Comparison of ENCODE assay signal across 9 cellular contexts in genomic region chr7:134991469-134992339, GRCh38. TPM values are rescaled to one million over a fixed set of nuclear protein-coding genes. Genes with fewer than 3 reads are reported as not detected.
DNase-seq lines count a peak whose midpoint lies in the region; ATAC-seq and TF ChIP-seq lines count a peak whose summit lies in the region.
"Had no signal": no experiment of that assay in that cellular context is flagged by ENCODE, and none has a peak within 500 bp of the region (broad histone marks: within the 10 kb centered on the region; RNA-seq: fewer than 3 reads in every experiment).

No MANE protein-coding gene starts in this region.

- no peak overlapping the region; the same call in 1 of the 2 replicates for H3K4me3 Mint-ChIP-seq in HFFc6
- H3K4me3 Mint-ChIP-seq in activated naive CD8-positive, alpha-beta T cell treated with anti-CD3 and anti-CD28 coated beads for 36 hours = no peak overlapping the region
- peak overlapping the region in 1 of 2 donors; percentile 70 for H3K4me3 Mint-ChIP-seq in stimulated activated naive CD8-positive, alpha-beta T cell treated with anti-CD3 and anti-CD28 coated beads, Interleukin-15, amount 100 ng/mL, for 72 hours

- H3K4me1 Mint-ChIP-seq in HFFc6 (ENCODE audit: low read depth) = peaks cover 34% of the 10 kb centered on the region
- peaks cover 70% of the 10 kb centered on the region for H3K4me1 Mint-ChIP-seq in activated naive CD8-positive, alpha-beta T cell treated with anti-CD3 and anti-CD28 coated beads for 36 hours
- peaks cover 78% of the 10 kb centered on the region for H3K4me1 Mint-ChIP-seq in stimulated activated naive CD8-positive, alpha-beta T cell treated with anti-CD3 and anti-CD28 coated beads, Interleukin-15, amount 100 ng/mL, for 72 hours

- peaks cover 22% of the 10 kb centered on the region for H3K36me3 Mint-ChIP-seq in HFFc6 (ENCODE audit: low read depth)
- H3K36me3 Mint-ChIP-seq in activated naive CD8-positive, alpha-beta T cell treated with anti-CD3 and anti-CD28 coated beads for 36 hours = peaks cover 40% of the 10 kb centered on the region

- H3K9me3 Mint-ChIP-seq in HFFc6 = no peaks in the 10 kb centered on the region; the same call in 1 of the 2 replicates
- no peaks in the 10 kb centered on the region for H3K9me3 Mint-ChIP-seq in activated naive CD8-positive, alpha-beta T cell treated with anti-CD3 and anti-CD28 coated beads for 36 hours
- H3K9me3 Mint-ChIP-seq in stimulated activated naive CD8-positive, alpha-beta T cell treated with anti-CD3 and anti-CD28 coated beads, Interleukin-15, amount 100 ng/mL, for 72 hours = no peaks in the 10 kb centered on the region

- no peak for ATAC-seq in stimulated activated naive CD8-positive, alpha-beta T cell treated with anti-CD3 and anti-CD28 coated beads, Interleukin-15, amount 100 ng/mL, for 72 hours
- no peak for ATAC-seq in GM18870 (IDR thresholded peaks at IDR 0.05; ENCODE audit: unreplicated experiment)

- TF ChIP-seq CTCF in HFFc6 (IDR thresholded peaks at IDR 0.05) = no peak

- H3K27ac Mint-ChIP-seq in HFFc6 = peak overlapping the region; percentile 14
- peak overlapping the region; percentile 87 for H3K27ac Mint-ChIP-seq in activated naive CD8-positive, alpha-beta T cell treated with anti-CD3 and anti-CD28 coated beads for 36 hours
- H3K27ac Mint-ChIP-seq in stimulated activated naive CD8-positive, alpha-beta T cell treated with anti-CD3 and anti-CD28 coated beads, Interleukin-15, amount 100 ng/mL, for 72 hours = peak overlapping the region; percentile 37 to 86

- peak; percentile 5 for DNase-seq in HFFc6
- DNase-seq in activated naive CD8-positive, alpha-beta T cell treated with anti-CD3 and anti-CD28 coated beads for 36 hours = no peak
- DNase-seq in left kidney (ENCODE audit: low read depth, low spot score) = peak; percentile 31
- no peak for DNase-seq in stimulated activated naive CD8-positive, alpha-beta T cell treated with anti-CD3 and anti-CD28 coated beads, Interleukin-15, amount 100 ng/mL, for 72 hours
- DNase-seq in NCI-H748 treated with DMSO at 0.1 percent for 48 hours (lab: John Stamatoyannopoulos, UW) = no peak
- no peak for DNase-seq in activated CD4-positive, alpha-beta T cell treated with anti-CD3 and anti-CD28 coated beads, Interleukin-2, amount 50 U/mL, for 4 hours
- DNase-seq: NCI-H524; stimulated activated CD8-positive, alpha-beta memory T cell treated with anti-CD3 and anti-CD28 coated beads, Interleukin-4, amount 100 ng/mL, for 48 hours had no signal

- H3K27me3 Mint-ChIP-seq in HFFc6 (ENCODE audit: insufficient read depth) = peaks cover 8% of the 10 kb centered on the region
- no peaks in the 10 kb centered on the region for H3K27me3 Mint-ChIP-seq in activated naive CD8-positive, alpha-beta T cell treated with anti-CD3 and anti-CD28 coated beads for 36 hours
- no peaks in the 10 kb centered on the region for H3K27me3 Mint-ChIP-seq in stimulated activated naive CD8-positive, alpha-beta T cell treated with anti-CD3 and anti-CD28 coated beads, Interleukin-15, amount 100 ng/mL, for 72 hours

RNA-seq across cellular contexts. Expression of gene AGBL3, which starts 5.4 kb away (rescaled TPM):
- under 1 TPM; 0.38 to 0.76 (median 0.68) TPM for total RNA-seq in HFFc6 (2021; fragmentation: NEBNext Ultra II Directional; extraction: Animal tissue kit (Norgen Biotek cat#: 25700))
- total RNA-seq in activated naive CD8-positive, alpha-beta T cell treated with anti-CD3 and anti-CD28 coated beads for 36 hours = 1 to 10 TPM; 2.2 to 3.6 TPM

Comparison
In these comparisons a context has a peak if more than half of its experiments do, and no peak if none do; other contexts are left out.
1. DNase-seq: peak in HFFc6 (single experiment) and left kidney (single experiment); none in activated naive CD8-positive, alpha-beta T cell treated with anti-CD3 and anti-CD28 coated beads for 36 hours (single experiment), stimulated activated naive CD8-positive, alpha-beta T cell treated with anti-CD3 and anti-CD28 coated beads, Interleukin-15, amount 100 ng/mL, for 72 hours (0 of 2), NCI-H748 treated with DMSO at 0.1 percent for 48 hours (single experiment) and activated CD4-positive, alpha-beta T cell treated with anti-CD3 and anti-CD28 coated beads, Interleukin-2, amount 50 U/mL, for 4 hours (0 of 2).
2. H3K27ac Mint-ChIP-seq: peak in every context shown above with its lines; median percentile 87 in activated naive CD8-positive, alpha-beta T cell treated with anti-CD3 and anti-CD28 coated beads for 36 hours; 62 in stimulated activated naive CD8-positive, alpha-beta T cell treated with anti-CD3 and anti-CD28 coated beads, Interleukin-15, amount 100 ng/mL, for 72 hours; 14 in HFFc6.